In genomic region chr11:662689-663274, GRCh38 we compare ENCODE assay signal across 8 cellular contexts. TPM values are rescaled to one million over a fixed set of nuclear protein-coding genes. Genes with fewer than 3 reads are reported as not detected.
DNase-seq lines count a peak whose midpoint lies in the region; ATAC-seq, FAIRE-seq and TF ChIP-seq lines count a peak whose summit lies in the region.

No MANE protein-coding gene starts in this region.

- WGBS in GM12878 (ENCODE audit: insufficient coverage, insufficient replicate concordance, low lambda C conversion rate, missing lambda C conversion rate), result 55% methylated on average over 15 of the region's 15 CpGs

- intact Hi-C loops in GM12878 (cut with micrococcal nuclease; ENCODE audit: unreplicated experiment), result loop anchor here (2.0 kb wide), 1 partner anchor 60 kb away; no protein-coding TSS in a partner anchor

- H3K4me3 ChIP-seq in RWPE2 (ENCODE audit: severe bottlenecking) (no peak overlapping the region), GM12878 (no peak overlapping the region)

- TF ChIP-seq CTCF in AG09319 (IDR thresholded peaks at IDR 0.05; ENCODE audit: low read depth, low read length) (peak; percentile 78), RWPE2 (IDR thresholded peaks at IDR 0.05; ENCODE audit: poor library complexity, severe bottlenecking) (peak; percentile 69), GM12878 (IDR thresholded peaks at IDR 0.05 in 2 of 3, conservative IDR thresholded peaks at IDR 0.05 in 1 of 3; ENCODE audit: control insufficient read depth in 2 of 3, extremely low read depth in 1 of 3, insufficient read depth in 1 of 3, low read depth in 3 of 3, low read length in 3 of 3) (peak; percentile 72 to 80 (median 75))

- peaks cover 51% of the 10 kb centered on the region for H3K36me3 ChIP-seq in RWPE2 (ENCODE audit: low read depth)
- peaks cover 8 to 17% of the 10 kb centered on the region in 2 experiments; a peak in 3 of 4 replicates for H3K36me3 ChIP-seq in GM12878 (ENCODE audit: control insufficient read depth in 2 of 2, insufficient read depth in 2 of 2, low read length in 1 of 2)

- peak; percentile 59 for TF ChIP-seq RAD21 in GM12878 (IDR thresholded peaks at IDR 0.05; ENCODE audit: insufficient read depth, low read depth, low read length)

- no peak overlapping the region for H3K4me2 ChIP-seq in GM12878 (ENCODE audit: control insufficient read depth, insufficient read depth)

- H4K20me1 ChIP-seq in GM12878 (ENCODE audit: control insufficient read depth, insufficient read depth), result no peaks in the 10 kb centered on the region

- FAIRE-seq in GM19239 (lab: Jason Lieb, UNC), result peak; percentile 62
- no peak for FAIRE-seq in GM12878 (lab: Jason Lieb, UNC)

- TF ChIP-seq EP300 in GM12878 (IDR thresholded peaks at IDR 0.05; ENCODE audit: borderline replicate concordance in 1 of 2, control insufficient read depth in 1 of 2, low read depth in 2 of 2, low read length in 2 of 2), result no peak

- CTCF ChIA-PET in GM12878 (lab: Yijun Ruan, JAX), result interaction anchor here (0.9 to 9.5 kb wide), 7 partner anchors 11 to 62 kb away, joined by 3 to 91 read pairs (median 4); no protein-coding TSS in a partner anchor

- no TSS peak for BruUV-seq in GM12878 (replicated peaks; lab: Mats Ljungman, UMichigan)

- SMC1A ChIA-PET in GM12878 (lab: Charles Lee; ENCODE audit: uncharacterized antibody, unreplicated experiment), result interaction anchor here (1.0 to 1.9 kb wide), 2 partner anchors 59 to 64 kb away, joined by 5 to 8 read pairs; no protein-coding TSS in a partner anchor

- POLR2A ChIA-PET in GM12878 (lab: Charles Lee), result no interaction called here

- RAD21 ChIA-PET in GM12878 (lab: Charles Lee; ENCODE audit: unreplicated experiment), result interaction anchor here (0.6 to 3.1 kb wide), 3 partner anchors 59 to 106 kb away, joined by 3 to 15 read pairs (median 10); no protein-coding TSS in a partner anchor

- H3K9me3 ChIP-seq in RWPE2 (ENCODE audit: severe bottlenecking), result no peaks in the 10 kb centered on the region
- H3K9me3 ChIP-seq in GM12878 (replicated peaks; ENCODE audit: control insufficient read depth, insufficient read depth, low read length), result no peaks in the 10 kb centered on the region

- no peak overlapping the region for H2AFZ ChIP-seq in GM12878 (ENCODE audit: control insufficient read depth, low read depth, low read length)

- DNase-seq in AG09319 (ENCODE audit: extremely low read depth, low read depth) (no peak), GM19239 (ENCODE audit: insufficient read length, low spot score) (no peak), RWPE2 (ENCODE audit: low spot score) (no peak), GM12878 (ENCODE audit: low read depth, low spot score) (no peak), hypothalamus (lab: John Stamatoyannopoulos, UW) (peak in 36 of 51 donors; percentile 18 to 74 (median 50)), smooth muscle cell of the brain vasculature (ENCODE audit: low read depth, low spot score) (peak; percentile 13)

- ATAC-seq in RWPE2 (ENCODE audit: low read depth) (peak; percentile 71), GM12878 (peak; percentile 96), HG02884 (IDR thresholded peaks at IDR 0.05; ENCODE audit: unreplicated experiment) (no peak), HG02678 (IDR thresholded peaks at IDR 0.05; ENCODE audit: unreplicated experiment) (no peak)

- H3K9ac ChIP-seq in GM12878 (ENCODE audit: control insufficient read depth, insufficient read depth, low read length), result no peak overlapping the region

- H3K27me3 ChIP-seq in RWPE2 (ENCODE audit: insufficient read depth, poor library complexity, severe bottlenecking), result no peaks in the 10 kb centered on the region
- no peaks in the 10 kb centered on the region for H3K27me3 ChIP-seq in GM12878 (replicated peaks in 1 of 2; ENCODE audit: control insufficient read depth in 2 of 2, insufficient read depth in 2 of 2, low read length in 1 of 2)

- no peak for TF ChIP-seq POLR2A in GM12878 (IDR thresholded peaks at IDR 0.05; ENCODE audit: low read depth, low read length)

- in situ Hi-C loops in GM12878 (cut with MboI), result loop anchor here (10.0 kb wide), 1 partner anchor 62 kb away; no protein-coding TSS in a partner anchor

- H3K27ac ChIP-seq in RWPE2 (ENCODE audit: poor library complexity, severe bottlenecking), result no peak overlapping the region
- no peak overlapping the region for H3K27ac ChIP-seq in GM12878 (ENCODE audit: control insufficient read depth, insufficient read depth)

- H3K4me1 ChIP-seq in RWPE2 (ENCODE audit: insufficient read depth, poor library complexity, severe bottlenecking), result no peaks in the 10 kb centered on the region
- peaks cover 13% of the 10 kb centered on the region for H3K4me1 ChIP-seq in GM12878 (ENCODE audit: control insufficient read depth, insufficient read depth, low read length)

- H3K79me2 ChIP-seq in GM12878 (ENCODE audit: control insufficient read depth, insufficient read depth, low read length), result no peaks in the 10 kb centered on the region

RNA-seq across cellular contexts. Expression of gene DRD4, which starts 25.7 kb away (rescaled TPM):
- 0.37 and 0.40 TPM in 2 replicates for total RNA-seq in GM12878 (2013; cell fraction: nucleolus; rRNA removed)
- total RNA-seq in GM12878 (2014; rRNA removed) (not detected in 2 replicates), GM12878 (2014; rRNA removed; fragmentation: Illumina TruSeq; extraction: Trizol) (not detected in 2 replicates), GM12878 (2021) (0.24 TPM in 1 of 2 replicates, not detected in the other)
- polyA plus RNA-seq in GM12878 (2011; ENCODE audit: low read depth), result not detected
- polyA plus RNA-seq in GM12878 (2011; rRNA removed) (not detected in 2 replicates), GM12878 (2014; fragmentation: Illumina TruSeq; extraction: Trizol) (not detected in 2 replicates), GM12878 (2014; fragmentation: Nextera tagmentation; extraction: Ambion mirVana) (not detected), GM12878 (2014; rRNA removed) (not detected in 2 replicates), GM12878 (2016; fragmentation: Nextera tagmentation; extraction: Ambion mirVana) (not detected)
- not detected in 2 replicates for polyA plus RNA-seq in GM12878 (2011; cell fraction: cytosol; rRNA removed)
- polyA plus RNA-seq in GM12878 (2011; cell fraction: nucleus; rRNA removed), result 0.07 and 0.12 TPM in 2 replicates
- polyA plus RNA-seq in GM12878 (2012), result 0.08 and 0.26 TPM in 2 replicates
- polyA minus RNA-seq in GM12878 (2011; rRNA and poly(A)+ RNA removed), result not detected in 2 replicates
- polyA minus RNA-seq in GM12878 (2011; cell fraction: cytosol; rRNA and poly(A)+ RNA removed), result not detected in 2 replicates
- polyA minus RNA-seq in GM12878 (2011; cell fraction: nucleus; rRNA and poly(A)+ RNA removed), result 0.29 TPM in 1 of 2 replicates, not detected in the other

RNA-seq across cellular contexts. Expression of gene DEAF1, which starts 32.2 kb away (rescaled TPM):
- total RNA-seq in GM12878 (2013; cell fraction: nucleolus; rRNA removed), result 64.8 and 65.6 TPM in 2 replicates
- total RNA-seq in GM12878 (2014; rRNA removed) (47.6 and 48.6 TPM in 2 replicates), GM12878 (2014; rRNA removed; fragmentation: Illumina TruSeq; extraction: Trizol) (21.2 and 23.0 TPM in 2 replicates), GM12878 (2021) (51.3 and 57.1 TPM in 2 replicates)
- polyA plus RNA-seq in GM12878 (2011; ENCODE audit: low read depth), result 7.2 TPM
- polyA plus RNA-seq in GM12878 (2011; rRNA removed) (10.2 and 21.6 TPM in 2 replicates), GM12878 (2014; fragmentation: Illumina TruSeq; extraction: Trizol) (4.4 and 17.1 TPM in 2 replicates), GM12878 (2014; fragmentation: Nextera tagmentation; extraction: Ambion mirVana) (1 to 10 TPM in 1 of 2 experiments, under 1 TPM in 1; 0.68 to 5.5 TPM), GM12878 (2014; rRNA removed) (43.7 and 51.5 TPM in 2 replicates), GM12878 (2016; fragmentation: Nextera tagmentation; extraction: Ambion mirVana) (10 to 100 TPM; 28.8 to 41.0 TPM)
- 37.2 and 47.3 TPM in 2 replicates for polyA plus RNA-seq in GM12878 (2011; cell fraction: cytosol; rRNA removed)
- 31.1 and 35.9 TPM in 2 replicates for polyA plus RNA-seq in GM12878 (2011; cell fraction: nucleus; rRNA removed)
- polyA plus RNA-seq in GM12878 (2012), result 23.4 and 29.5 TPM in 2 replicates
- 18.2 and 35.1 TPM in 2 replicates for polyA minus RNA-seq in GM12878 (2011; rRNA and poly(A)+ RNA removed)
- 21.3 and 22.6 TPM in 2 replicates for polyA minus RNA-seq in GM12878 (2011; cell fraction: cytosol; rRNA and poly(A)+ RNA removed)
- 10.5 and 23.0 TPM in 2 replicates for polyA minus RNA-seq in GM12878 (2011; cell fraction: nucleus; rRNA and poly(A)+ RNA removed)

RNA-seq across cellular contexts. Expression of gene TMEM80, which starts 32.8 kb away (rescaled TPM):
- total RNA-seq in GM12878 (2013; cell fraction: nucleolus; rRNA removed), result 27.5 and 32.1 TPM in 2 replicates
- total RNA-seq in GM12878 (2014; rRNA removed) (21.9 and 22.1 TPM in 2 replicates), GM12878 (2014; rRNA removed; fragmentation: Illumina TruSeq; extraction: Trizol) (11.6 and 11.9 TPM in 2 replicates), GM12878 (2021) (16.5 and 19.5 TPM in 2 replicates)
- 7.6 TPM for polyA plus RNA-seq in GM12878 (2011; ENCODE audit: low read depth)
- polyA plus RNA-seq in GM12878 (2011; rRNA removed) (30.7 and 36.6 TPM in 2 replicates), GM12878 (2014; fragmentation: Illumina TruSeq; extraction: Trizol) (8.0 and 14.9 TPM in 2 replicates), GM12878 (2014; fragmentation: Nextera tagmentation; extraction: Ambion mirVana) (1 to 10 TPM; 6.7 to 8.8 TPM), GM12878 (2014; rRNA removed) (28.3 and 29.8 TPM in 2 replicates), GM12878 (2016; fragmentation: Nextera tagmentation; extraction: Ambion mirVana) (10 to 100 TPM; 28.4 to 30.9 TPM)
- polyA plus RNA-seq in GM12878 (2011; cell fraction: cytosol; rRNA removed), result 28.5 and 37.1 TPM in 2 replicates
- polyA plus RNA-seq in GM12878 (2011; cell fraction: nucleus; rRNA removed), result 45.3 and 46.0 TPM in 2 replicates
- polyA plus RNA-seq in GM12878 (2012), result 18.6 and 20.7 TPM in 2 replicates
- 6.9 and 10.7 TPM in 2 replicates for polyA minus RNA-seq in GM12878 (2011; rRNA and poly(A)+ RNA removed)
- polyA minus RNA-seq in GM12878 (2011; cell fraction: cytosol; rRNA and poly(A)+ RNA removed), result 3.2 and 4.0 TPM in 2 replicates
- 6.6 and 13.6 TPM in 2 replicates for polyA minus RNA-seq in GM12878 (2011; cell fraction: nucleus; rRNA and poly(A)+ RNA removed)

RNA-seq across cellular contexts. Expression of gene SCT, which starts 35.8 kb away (rescaled TPM):
- total RNA-seq in GM12878 (2013; cell fraction: nucleolus; rRNA removed), result not detected in 2 replicates
- total RNA-seq in GM12878 (2014; rRNA removed) (not detected in 2 replicates), GM12878 (2014; rRNA removed; fragmentation: Illumina TruSeq; extraction: Trizol) (not detected in 2 replicates), GM12878 (2021) (not detected in 2 replicates)
- not detected for polyA plus RNA-seq in GM12878 (2011; ENCODE audit: low read depth)
- polyA plus RNA-seq in GM12878 (2011; rRNA removed) (not detected in 2 replicates), GM12878 (2014; fragmentation: Illumina TruSeq; extraction: Trizol) (not detected in 2 replicates), GM12878 (2014; fragmentation: Nextera tagmentation; extraction: Ambion mirVana) (not detected), GM12878 (2014; rRNA removed) (not detected in 2 replicates), GM12878 (2016; fragmentation: Nextera tagmentation; extraction: Ambion mirVana) (not detected)
- polyA plus RNA-seq in GM12878 (2011; cell fraction: cytosol; rRNA removed), result not detected in 2 replicates
- not detected in 2 replicates for polyA plus RNA-seq in GM12878 (2011; cell fraction: nucleus; rRNA removed)
- polyA plus RNA-seq in GM12878 (2012), result not detected in 2 replicates
- not detected in 2 replicates for polyA minus RNA-seq in GM12878 (2011; rRNA and poly(A)+ RNA removed)
- polyA minus RNA-seq in GM12878 (2011; cell fraction: cytosol; rRNA and poly(A)+ RNA removed), result not detected in 2 replicates
- polyA minus RNA-seq in GM12878 (2011; cell fraction: nucleus; rRNA and poly(A)+ RNA removed), result not detected in 2 replicates

RNA-seq across cellular contexts. Expression of gene CDHR5, which starts 38.0 kb away (rescaled TPM):
- total RNA-seq in GM12878 (2013; cell fraction: nucleolus; rRNA removed), result not detected in 2 replicates
- total RNA-seq in GM12878 (2014; rRNA removed), result 0.05 TPM in 1 of 2 replicates, not detected in the other
- total RNA-seq in GM12878 (2014; rRNA removed; fragmentation: Illumina TruSeq; extraction: Trizol), result not detected in 2 replicates
- total RNA-seq in GM12878 (2021), result 0.40 TPM in 1 of 2 replicates, not detected in the other
- not detected for polyA plus RNA-seq in GM12878 (2011; ENCODE audit: low read depth)
- polyA plus RNA-seq in GM12878 (2011; rRNA removed), result not detected in 2 replicates
- polyA plus RNA-seq in GM12878 (2011; cell fraction: cytosol; rRNA removed), result not detected in 2 replicates
- polyA plus RNA-seq in GM12878 (2011; cell fraction: nucleus; rRNA removed), result not detected in 2 replicates
- polyA plus RNA-seq in GM12878 (2012), result 0.11 and 0.19 TPM in 2 replicates
- polyA plus RNA-seq in GM12878 (2014; fragmentation: Illumina TruSeq; extraction: Trizol), result not detected in 2 replicates
- not detected for polyA plus RNA-seq in GM12878 (2014; fragmentation: Nextera tagmentation; extraction: Ambion mirVana)
- polyA plus RNA-seq in GM12878 (2014; rRNA removed), result 0.06 TPM in 1 of 2 replicates, not detected in the other
- polyA plus RNA-seq in GM12878 (2016; fragmentation: Nextera tagmentation; extraction: Ambion mirVana), result not detected
- not detected in 2 replicates for polyA minus RNA-seq in GM12878 (2011; rRNA and poly(A)+ RNA removed)
- polyA minus RNA-seq in GM12878 (2011; cell fraction: cytosol; rRNA and poly(A)+ RNA removed), result not detected in 2 replicates
- not detected in 2 replicates for polyA minus RNA-seq in GM12878 (2011; cell fraction: nucleus; rRNA and poly(A)+ RNA removed)

Comparison
In these comparisons a context has a peak if more than half of its experiments do, and no peak if none do; other contexts are left out.
1. DNase-seq: peak in hypothalamus (36 of 51) and smooth muscle cell of the brain vasculature (single experiment); none in AG09319 (single experiment), GM19239 (single experiment), RWPE2 (single experiment) and GM12878 (single experiment).
2. ATAC-seq: peak in RWPE2 (single experiment) and GM12878 (single experiment); none in HG02884 (single experiment) and HG02678 (single experiment).
3. Peak in every context shown above with its lines, with median percentiles within 50 percentile points of each other: CTCF ChIP-seq.